8 cellular contexts compared by ENCODE assay signal in genomic region chr15:64883997-64884511, GRCh38. TPM values are rescaled to one million over a fixed set of nuclear protein-coding genes. Genes with fewer than 3 reads are reported as not detected.
DNase-seq lines count a peak whose midpoint lies in the region; ATAC-seq and TF ChIP-seq lines count a peak whose summit lies in the region.

No MANE protein-coding gene starts in this region.

- H3K27me3 ChIP-seq in right cardiac atrium (ENCODE audit: control insufficient read depth, insufficient read depth), result no peaks in the 10 kb centered on the region

- no peak overlapping the region for H3K4me3 ChIP-seq in right cardiac atrium (ENCODE audit: low read length)

- peak; percentile 35 for DNase-seq in NCI-H2107 treated with DMSO at 0.1 percent for 48 hours (lab: John Stamatoyannopoulos, UW; ENCODE audit: unreplicated experiment)
- DNase-seq in NCI-H2107 (lab: John Stamatoyannopoulos, UW), result no peak
- peak; percentile 55 for DNase-seq in activated naive CD8-positive, alpha-beta T cell treated with anti-CD3 and anti-CD28 coated beads, Interleukin-2, amount 50 U/mL, for 16 hours (ENCODE audit: low read depth, low spot score)
- peak; percentile 81 to 86 (median 86) for DNase-seq in right cardiac atrium
- peak; percentile 88 for DNase-seq in stimulated activated CD4-positive, alpha-beta T cell treated with anti-CD3 and anti-CD28 coated beads, Interleukin-15, amount 100 ng/mL, for 24 hours
- no peak for DNase-seq in putamen (ENCODE audit: low spot score)

- peaks cover 8% of the 10 kb centered on the region for H3K4me1 ChIP-seq in right cardiac atrium (ENCODE audit: control insufficient read depth, insufficient read depth, low read length)

- intact Hi-C loops in right cardiac atrium (cut with DNase I), result no loop called here

- H3K27ac ChIP-seq in right cardiac atrium (ENCODE audit: low read length), result peak overlapping the region; percentile 78

- no peaks in the 10 kb centered on the region for H3K9me3 ChIP-seq in right cardiac atrium (ENCODE audit: control insufficient read depth, low read length)

- 17% methylated on average over 10 of the region's 10 CpGs for WGBS in right cardiac atrium

- ATAC-seq in HG03097 (IDR thresholded peaks at IDR 0.05; ENCODE audit: low FRiP score, unreplicated experiment), result peak; percentile 66
- peak; percentile 88 for ATAC-seq in SK-N-SH treated with all-trans-retinoic acid at 6 μM for 48 hours
- ATAC-seq in right cardiac atrium, result peak; percentile 76 to 86

TF ChIP-seq in SK-N-SH treated with all-trans-retinoic acid at 6 μM for 48 hours, 23 proteins besides CTCF, POLR2A, EP300 and RAD21:
- TF ChIP-seq ARNTL (CRISPR knock-in tag; IDR thresholded peaks at IDR 0.05; ENCODE audit: borderline replicate concordance, low read depth) (no peak), ZNF565 (CRISPR knock-in tag; conservative IDR thresholded peaks at IDR 0.05; ENCODE audit: low read depth) (no peak)

RNA-seq across cellular contexts. Expression of gene ANKDD1A, which starts 27.6 kb away (rescaled TPM):
- 1 to 10 TPM; 3.0 to 6.0 (median 3.8) TPM for total RNA-seq in right cardiac atrium
- polyA plus RNA-seq in right cardiac atrium, result 2.1 TPM

RNA-seq across cellular contexts. Expression of gene PLEKHO2, which starts 42.3 kb away (rescaled TPM):
- total RNA-seq in right cardiac atrium, result 10 to 100 TPM; 11.6 to 22.3 (median 13.8) TPM
- polyA plus RNA-seq in right cardiac atrium, result 11.7 TPM

RNA-seq across cellular contexts. Expression of gene PIF1, which starts 58.6 kb away (rescaled TPM):
- total RNA-seq in right cardiac atrium, result 1 to 10 TPM in 1 of 4 donors, under 1 TPM in 3; 0.25 to 1.1 (median 0.62) TPM
- 0.86 TPM for polyA plus RNA-seq in right cardiac atrium

Comparison
In these comparisons a context has a peak if more than half of its experiments do, and no peak if none do; other contexts are left out.
1. DNase-seq: peak in NCI-H2107 treated with DMSO at 0.1 percent for 48 hours (single experiment), activated naive CD8-positive, alpha-beta T cell treated with anti-CD3 and anti-CD28 coated beads, Interleukin-2, amount 50 U/mL, for 16 hours (single experiment), right cardiac atrium (3 of 3) and stimulated activated CD4-positive, alpha-beta T cell treated with anti-CD3 and anti-CD28 coated beads, Interleukin-15, amount 100 ng/mL, for 24 hours (single experiment); none in NCI-H2107 (single experiment) and putamen (single experiment).
2. Peak in every context shown above with its lines, with median percentiles within 50 percentile points of each other: ATAC-seq.